ENCODE assay signal across 27 cellular contexts in the genomic region with DNA sequence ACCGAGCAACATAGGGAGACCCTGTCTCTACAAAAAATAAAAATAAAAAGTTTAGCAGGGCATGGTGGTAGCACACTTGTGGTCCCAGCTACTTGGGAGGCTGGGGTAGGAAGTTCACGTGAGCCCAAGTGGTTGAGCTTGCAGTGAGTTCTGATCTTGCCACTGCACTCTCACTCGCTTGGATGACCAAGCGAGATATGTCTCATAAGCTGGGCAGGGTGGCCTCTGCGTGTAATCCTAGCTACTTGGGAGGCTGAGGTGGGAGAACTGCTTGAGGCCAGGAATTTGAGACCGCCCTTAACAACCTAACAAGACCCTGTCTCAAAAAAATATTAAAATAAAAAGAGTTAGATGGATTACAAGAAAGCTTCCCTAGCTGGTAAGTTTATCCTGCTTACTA. TPM values are rescaled to one million over a fixed set of nuclear protein-coding genes. Genes with fewer than 3 reads are reported as not detected.
DNase-seq lines count a peak whose midpoint lies in the region; ATAC-seq, FAIRE-seq and TF ChIP-seq lines count a peak whose summit lies in the region.
"Had no signal": no experiment of that assay in that cellular context is flagged by ENCODE, and none has a peak within 500 bp of the region (broad histone marks: within the 10 kb centered on the region; RNA-seq: fewer than 3 reads in every experiment).

No MANE protein-coding gene starts in this region.

- TF ChIP-seq RAD21 in A549 (conservative IDR thresholded peaks at IDR 0.05 in 1 of 2, IDR thresholded peaks at IDR 0.05 in 1 of 2) (no peak), HCT116 (IDR thresholded peaks at IDR 0.05; ENCODE audit: low read depth) (no peak)

- POLR2A ChIA-PET in A549 (lab: Yijun Ruan, JAX) (interaction anchor here (1.7 kb wide), 1 partner anchor 32 kb away, joined by 12 read pairs; a partner anchor contains a TSS), HCT116 (lab: Charles Lee) (no interaction called here)

- H3K9me3 ChIP-seq in A549: no peaks in the 10 kb centered on the region
- no peaks in the 10 kb centered on the region for H3K9me3 ChIP-seq in HCT116 (ENCODE audit: control insufficient read depth in 1 of 2, insufficient read depth in 1 of 2, low read depth in 1 of 2, low read length in 2 of 2)
- H3K9me3 ChIP-seq in astrocyte (ENCODE audit: insufficient read depth, low read depth, low read length): no peaks in the 10 kb centered on the region
- H3K9me3 ChIP-seq: BE2C, breast epithelium, Caco-2, heart right ventricle, ovary, testis had no signal

- no peak overlapping the region for H3K4me3 Mint-ChIP-seq in astrocyte (ENCODE audit: unreplicated experiment)
- H3K4me3 Mint-ChIP-seq: IgD-negative memory B cell, natural killer cell had no signal

- peak overlapping the region; percentile 50 for H3K27ac Mint-ChIP-seq in astrocyte (ENCODE audit: unreplicated experiment)

- DNase-seq in A549 (ENCODE audit: low read depth in 1 of 2, low spot score in 1 of 2) (no peak), HCT116 (ENCODE audit: low read depth, low spot score) (no peak), astrocyte (ENCODE audit: low read depth) (no peak), iris pigment epithelial cell (ENCODE audit: low read depth) (peak; percentile 10), OCI-M2 (lab: John Stamatoyannopoulos, UW; ENCODE audit: unreplicated experiment) (no peak), SKM-1 (lab: John Stamatoyannopoulos, UW; ENCODE audit: unreplicated experiment) (no peak)
- DNase-seq in activated CD4-positive, alpha-beta T cell treated with anti-CD3 and anti-CD28 coated beads for 4 hours: no peak
- DNase-seq: activated CD4-positive, CD25-positive, alpha-beta regulatory T cell treated with anti-CD3 and anti-CD28 coated beads, Interleukin-2, amount 50 U/mL, for 72 hours; Caco-2; DND-41; heart right ventricle; natural killer cell; NCI-H2081 treated with DMSO at 0.1 percent for 48 hours; NCI-H345; NCI-H774; ovary; SHP77 treated with DMSO at 0.1 percent for 48 hours; testis had no signal

- no peaks in the 10 kb centered on the region for H3K9me2 ChIP-seq in HCT116 (ENCODE audit: insufficient read depth)

- TF ChIP-seq CTCF in A549 (IDR thresholded peaks at IDR 0.05): no peak
- TF ChIP-seq CTCF in HCT116 (IDR thresholded peaks at IDR 0.05 in 2 of 3, conservative IDR thresholded peaks at IDR 0.05 in 1 of 3; ENCODE audit: borderline replicate concordance in 1 of 3, insufficient read depth in 1 of 3, low read depth in 2 of 3, low read length in 2 of 3): no peak
- TF ChIP-seq CTCF in astrocyte (IDR thresholded peaks at IDR 0.05; ENCODE audit: insufficient read depth, low read depth, low read length): no peak

- H3K27me3 ChIP-seq in HCT116 (ENCODE audit: insufficient read depth, low read length) (no peaks in the 10 kb centered on the region), astrocyte (ENCODE audit: insufficient read depth, low read length) (no peaks in the 10 kb centered on the region)
- H3K27me3 ChIP-seq: adrenal gland, BE2C, breast epithelium, heart right ventricle, MG63, ovary, testis had no signal

- H3K79me2 ChIP-seq in HCT116 (ENCODE audit: insufficient read depth, low read length) (peaks cover 81% of the 10 kb centered on the region), astrocyte (ENCODE audit: insufficient read depth, low read length) (peaks cover 94% of the 10 kb centered on the region)

- no peak overlapping the region for H3K9ac ChIP-seq in HCT116 (ENCODE audit: low read length)
- H3K9ac ChIP-seq in astrocyte (ENCODE audit: low read length): no peak overlapping the region

- no peaks in the 10 kb centered on the region for H3K27me3 Mint-ChIP-seq in astrocyte (ENCODE audit: low read depth, unreplicated experiment)
- H3K27me3 Mint-ChIP-seq: IgD-negative memory B cell had no signal

- no peak for FAIRE-seq in A549 (lab: Jason Lieb, UNC)
- no peak for FAIRE-seq in astrocyte (lab: Jason Lieb, UNC)
- FAIRE-seq: GM12878, urothelium cell line had no signal

- H4K20me1 ChIP-seq in HCT116 (ENCODE audit: insufficient read depth) (no peaks in the 10 kb centered on the region), astrocyte (ENCODE audit: insufficient read depth, low read length) (peaks cover 25% of the 10 kb centered on the region)

- RAD21 ChIA-PET in HCT116 (lab: Charles Lee; ENCODE audit: low non-redundant PET in 1 of 2, low total read pairs in 2 of 2, uncharacterized antibody in 2 of 2, unreplicated experiment in 2 of 2): no interaction called here

- TF ChIP-seq EP300 in A549 (IDR thresholded peaks at IDR 0.05): no peak

- peaks cover 55% of the 10 kb centered on the region for H3K4me1 Mint-ChIP-seq in astrocyte (ENCODE audit: low read depth, unreplicated experiment)

- TF ChIP-seq POLR2A in A549 (IDR thresholded peaks at IDR 0.05; ENCODE audit: low read length): no peak
- TF ChIP-seq POLR2A in HCT116 (IDR thresholded peaks at IDR 0.05; ENCODE audit: borderline replicate concordance, extremely low read depth, insufficient read depth, insufficient read length): no peak

- H3K4me1 ChIP-seq in A549 (peaks cover 50% of the 10 kb centered on the region), HCT116 (ENCODE audit: control insufficient read depth in 1 of 2, insufficient read depth in 2 of 2, low read length in 2 of 2) (peaks cover 12 to 55% of the 10 kb centered on the region in 2 experiments), astrocyte (ENCODE audit: insufficient read depth, low read length) (peaks cover 55% of the 10 kb centered on the region)
- H3K4me1 ChIP-seq: BE2C, Caco-2, testis had no signal

- intact Hi-C loops in HCT116 (cut with micrococcal nuclease): no loop called here

- H3K9me3 Mint-ChIP-seq in astrocyte (ENCODE audit: unreplicated experiment): no peaks in the 10 kb centered on the region
- H3K9me3 Mint-ChIP-seq: IgD-negative memory B cell, natural killer cell had no signal

- ATAC-seq in A549 (peak in 1 of 2 experiments; percentile 52; a peak in 3 of 6 replicates), HCT116 (peak; percentile 42; the same call in 1 of the 2 replicates), GM19452 (IDR thresholded peaks at IDR 0.05; ENCODE audit: unreplicated experiment) (no peak)
- ATAC-seq: left lobe of liver had no signal

- H3K4me2 ChIP-seq in A549: peak overlapping the region; percentile 44
- H3K4me2 ChIP-seq in HCT116 (ENCODE audit: low read length): peak overlapping the region; percentile 57
- H3K4me2 ChIP-seq in astrocyte (ENCODE audit: low read length): no peak overlapping the region

- no TSS peak for BruUV-seq in HCT116 (replicated peaks; lab: Mats Ljungman, UMichigan)

- H2AFZ ChIP-seq in HCT116 (ENCODE audit: low read depth, low read length, poor library complexity, severe bottlenecking): no peak overlapping the region
- H2AFZ ChIP-seq in astrocyte (ENCODE audit: low read depth, low read length): no peak overlapping the region

- peak overlapping the region; percentile 36 to 71; a peak in 5 of 6 replicates for H3K27ac ChIP-seq in A549
- H3K27ac ChIP-seq in HCT116 (ENCODE audit: low read depth, low read length): no peak overlapping the region
- H3K27ac ChIP-seq in astrocyte (ENCODE audit: low read depth, low read length): peak overlapping the region; percentile 69
- H3K27ac ChIP-seq: adrenal gland, breast epithelium, ovary, testis had no signal

- peaks cover 2% of the 10 kb centered on the region for H3K36me3 Mint-ChIP-seq in astrocyte (ENCODE audit: low read depth, unreplicated experiment)

- no peaks in the 10 kb centered on the region for H3K36me3 ChIP-seq in HCT116 (ENCODE audit: control insufficient read depth in 1 of 2, insufficient read depth in 2 of 2, low read length in 2 of 2)
- peaks cover 6% of the 10 kb centered on the region for H3K36me3 ChIP-seq in astrocyte (ENCODE audit: insufficient read depth, low read length)
- H3K36me3 ChIP-seq: adrenal gland, breast epithelium, ovary had no signal

- H3K4me3 ChIP-seq in A549 (no peak overlapping the region), HCT116 (replicated peaks in 1 of 2; ENCODE audit: low read depth in 1 of 2, low read length in 2 of 2) (no peak overlapping the region; a peak in 1 of 4 replicates), astrocyte (ENCODE audit: insufficient read depth, low read depth, low read length) (no peak overlapping the region)
- H3K4me3 ChIP-seq: adrenal gland, breast epithelium, GM12878, heart right ventricle, MG63, ovary, testis had no signal

- CTCF ChIA-PET in A549 (lab: Yijun Ruan, JAX): no interaction called here
- CTCF ChIA-PET in HCT116 (lab: Charles Lee): no interaction called here

- WGBS in A549 (ENCODE audit: missing lambda C conversion rate): 70% methylated on average over 6 of the region's 6 CpGs

TF ChIP-seq in A549, 52 proteins besides CTCF, POLR2A, EP300 and RAD21 (continues in another document):
- no peak for TF ChIP-seq NR3C1 (IDR thresholded peaks at IDR 0.05)
- no peak for TF ChIP-seq SMC3 (IDR thresholded peaks at IDR 0.05)
- TF ChIP-seq ZFP36 (IDR thresholded peaks at IDR 0.05; ENCODE audit: borderline replicate concordance, partially characterized antibody): no peak

TF ChIP-seq in HCT116, 20 proteins besides CTCF, POLR2A, EP300 and RAD21 (continues in another document):
- TF ChIP-seq ZFX (IDR thresholded peaks at IDR 0.05) (no peak), ZNF274 (IDR thresholded peaks at IDR 0.05; ENCODE audit: low read depth, low read length) (no peak), POLR2AphosphoS5 (IDR thresholded peaks at IDR 0.05; ENCODE audit: low read depth, low read length) (no peak), FOSL1 (IDR thresholded peaks at IDR 0.05; ENCODE audit: low read depth) (no peak), SP1 (IDR thresholded peaks at IDR 0.05; ENCODE audit: low read depth) (no peak)
- TF ChIP-seq, protein P1, sequence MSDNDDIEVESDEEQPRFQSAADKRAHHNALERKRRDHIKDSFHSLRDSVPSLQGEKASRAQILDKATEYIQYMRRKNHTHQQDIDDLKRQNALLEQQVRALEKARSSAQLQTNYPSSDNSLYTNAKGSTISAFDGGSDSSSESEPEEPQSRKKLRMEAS (IDR thresholded peaks at IDR 0.05): no peak
- TF ChIP-seq, protein P2, sequence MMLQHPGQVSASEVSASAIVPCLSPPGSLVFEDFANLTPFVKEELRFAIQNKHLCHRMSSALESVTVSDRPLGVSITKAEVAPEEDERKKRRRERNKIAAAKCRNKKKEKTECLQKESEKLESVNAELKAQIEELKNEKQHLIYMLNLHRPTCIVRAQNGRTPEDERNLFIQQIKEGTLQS (IDR thresholded peaks at IDR 0.05): no peak

RNA-seq across cellular contexts. Expression of a gene that starts 32.5 kb away (rescaled TPM):
- 40.8 and 41.5 TPM in 2 replicates for polyA plus RNA-seq in A549 (2011; rRNA removed)
- polyA plus RNA-seq in A549 (2012; cell fraction: cytosol; rRNA removed): 10.9 and 12.1 TPM in 2 replicates
- polyA plus RNA-seq in A549 (2012; cell fraction: nucleus; rRNA removed): 7.9 and 10.9 TPM in 2 replicates
- polyA plus RNA-seq in A549 (2017; fragmentation: RNase III; extraction: RNeasy Plus Mini Kit Qiagen cat#74134 plus additional on column Dnase treatment): 18.0 to 19.1 TPM (median 18.3 TPM) in 3 replicates
- polyA minus RNA-seq in A549 (2011; rRNA and poly(A)+ RNA removed): 12.9 and 15.3 TPM in 2 replicates
- 23.9 TPM for total RNA-seq in HCT116 (2021; ENCODE audit: unreplicated experiment)
- 12.5 and 14.8 TPM in 2 replicates for polyA plus RNA-seq in HCT116 (2012)
- total RNA-seq in astrocyte: 62.8 and 64.1 TPM in 2 replicates
